Comparison of ENCODE assay signal across 1 cellular context in the genomic region with DNA sequence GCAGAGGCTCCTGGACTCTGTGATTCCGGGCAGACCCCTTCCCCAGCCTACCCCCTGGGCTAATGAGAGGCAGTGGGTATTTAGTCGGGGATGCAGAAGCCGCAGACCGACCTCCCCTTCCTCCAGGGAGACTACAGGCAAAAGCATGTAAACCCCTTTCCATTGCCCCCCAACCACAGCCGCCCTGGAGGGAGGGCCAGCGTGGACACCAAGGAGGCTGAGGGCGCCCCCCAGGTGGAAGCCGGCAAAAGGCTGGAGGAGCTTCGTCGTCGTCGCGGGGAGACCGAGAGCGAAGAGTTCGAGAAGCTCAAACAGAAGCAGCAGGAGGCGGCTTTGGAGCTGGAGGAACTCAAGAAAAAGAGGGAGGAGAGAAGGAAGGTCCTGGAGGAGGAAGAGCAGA.
TF ChIP-seq lines count a peak whose summit lies in the region.

No MANE protein-coding gene starts in this region.

TF ChIP-seq in IMR-90, 13 proteins besides CTCF, POLR2A, EP300 and RAD21:
- TF ChIP-seq USF2 (IDR thresholded peaks at IDR 0.05; ENCODE audit: low read depth, low read length) (no peak), BHLHE40 (IDR thresholded peaks at IDR 0.05; ENCODE audit: low read depth, low read length) (no peak), RCOR1 (IDR thresholded peaks at IDR 0.05; ENCODE audit: insufficient replicate concordance, low read length) (no peak), SMC3 (IDR thresholded peaks at IDR 0.05; ENCODE audit: low read depth, low read length) (no peak), CHD1 (IDR thresholded peaks at IDR 0.05; ENCODE audit: low read depth, low read length) (no peak), MXI1 (IDR thresholded peaks at IDR 0.05; ENCODE audit: borderline replicate concordance, low read depth, low read length) (no peak), MAFK (IDR thresholded peaks at IDR 0.05; ENCODE audit: low read depth, low read length) (no peak), FOS (IDR thresholded peaks at IDR 0.05; ENCODE audit: low read depth, low read length) (no peak), RFX5 (IDR thresholded peaks at IDR 0.05; ENCODE audit: low read depth, low read length) (no peak), ELK1 (IDR thresholded peaks at IDR 0.05; ENCODE audit: borderline replicate concordance, low read depth, low read length) (no peak)
